8 cellular contexts compared by ENCODE assay signal in genomic region chr1:192474080-192474683, GRCh38.
A peak's percentile ranks its signal among the peaks of the same experiment; 100 is the strongest.
DNase-seq lines count a peak whose midpoint lies in the region; ATAC-seq and TF ChIP-seq lines count a peak whose summit lies in the region.

No MANE protein-coding gene starts in this region.

- H3K27ac ChIP-seq in 22Rv1, result no peak overlapping the region
- H3K27ac ChIP-seq in body of pancreas, result no peak overlapping the region
- no peak overlapping the region for H3K27ac ChIP-seq in right lobe of liver

- DNase-seq in GM06990 (ENCODE audit: extremely low read depth, insufficient read length) (no peak), NCI-H2227 (lab: John Stamatoyannopoulos, UW; ENCODE audit: unreplicated experiment) (peak; percentile 77), body of pancreas (no peak), right lobe of liver (no peak)
- no peak for DNase-seq in activated effector memory CD4-positive, alpha-beta T cell treated with Interleukin-2 at 50 U/mL for 16 hours

- H3K4me3 ChIP-seq in GM06990 (replicated peaks; ENCODE audit: low read depth, low read length) (no peak overlapping the region), body of pancreas (no peak overlapping the region), right lobe of liver (no peak overlapping the region)

- 30 to 33% methylated on average over 5 of the region's 5 CpGs for WGBS in body of pancreas, 2 donors
- WGBS in right lobe of liver (ENCODE audit: insufficient coverage, low coverage, low lambda C conversion rate, missing lambda C conversion rate), result 38% methylated on average over 5 of the region's 5 CpGs

- no peaks in the 10 kb centered on the region for H3K4me1 ChIP-seq in body of pancreas
- H3K4me1 ChIP-seq in right lobe of liver, result no peaks in the 10 kb centered on the region

- H3K36me3 ChIP-seq in GM06990 (ENCODE audit: control insufficient read depth, insufficient read depth, low read length) (no peaks in the 10 kb centered on the region), body of pancreas (replicated peaks in 1 of 2; ENCODE audit: insufficient read depth in 1 of 2, low read depth in 2 of 2) (no peaks in the 10 kb centered on the region), right lobe of liver (no peaks in the 10 kb centered on the region)

- H3K9me3 ChIP-seq in body of pancreas (no peaks in the 10 kb centered on the region), right lobe of liver (no peaks in the 10 kb centered on the region)

- ATAC-seq in body of pancreas (peak; percentile 55), right lobe of liver (peak; percentile 48 to 74 (median 72)), GM18858 (IDR thresholded peaks at IDR 0.05; ENCODE audit: unreplicated experiment) (no peak), GM21737 (IDR thresholded peaks at IDR 0.05; ENCODE audit: unreplicated experiment) (no peak)

- intact Hi-C loops in body of pancreas (cut with DNase I), result loop anchor here (10.0 kb wide), 2 partner anchors 131 to 541 kb away; no protein-coding TSS in a partner anchor
- intact Hi-C loops in right lobe of liver (cut with DNase I), result loop anchor here (10.0 kb wide), 1 partner anchor 131 kb away; no protein-coding TSS in a partner anchor

- TF ChIP-seq POLR2A in body of pancreas (IDR thresholded peaks at IDR 0.05) (no peak), right lobe of liver (IDR thresholded peaks at IDR 0.05) (no peak)

- TF ChIP-seq CTCF in 22Rv1 (IDR thresholded peaks at IDR 0.05) (peak; percentile 87), GM06990 (IDR thresholded peaks at IDR 0.05; ENCODE audit: insufficient read depth, low read length, poor library complexity, severe bottlenecking) (peak; percentile 46), body of pancreas (IDR thresholded peaks at IDR 0.05) (peak; percentile 35 to 73 (median 66)), right lobe of liver (IDR thresholded peaks at IDR 0.05) (peak; percentile 57 to 71 (median 62))

- no peaks in the 10 kb centered on the region for H3K27me3 ChIP-seq in GM06990 (replicated peaks; ENCODE audit: control insufficient read depth, insufficient read depth, low read length)
- H3K27me3 ChIP-seq in body of pancreas, result no peaks in the 10 kb centered on the region
- H3K27me3 ChIP-seq in right lobe of liver, result no peaks in the 10 kb centered on the region

Comparison
In these comparisons a context has a peak if more than half of its experiments do, and no peak if none do; other contexts are left out.
1. ATAC-seq: peak in body of pancreas (single experiment) and right lobe of liver (4 of 4); none in GM18858 (single experiment) and GM21737 (single experiment).
2. Peak in every context shown above with its lines, with median percentiles within 50 percentile points of each other: CTCF ChIP-seq.